Comparison of ENCODE assay signal across 8 cellular contexts in the genomic region with DNA sequence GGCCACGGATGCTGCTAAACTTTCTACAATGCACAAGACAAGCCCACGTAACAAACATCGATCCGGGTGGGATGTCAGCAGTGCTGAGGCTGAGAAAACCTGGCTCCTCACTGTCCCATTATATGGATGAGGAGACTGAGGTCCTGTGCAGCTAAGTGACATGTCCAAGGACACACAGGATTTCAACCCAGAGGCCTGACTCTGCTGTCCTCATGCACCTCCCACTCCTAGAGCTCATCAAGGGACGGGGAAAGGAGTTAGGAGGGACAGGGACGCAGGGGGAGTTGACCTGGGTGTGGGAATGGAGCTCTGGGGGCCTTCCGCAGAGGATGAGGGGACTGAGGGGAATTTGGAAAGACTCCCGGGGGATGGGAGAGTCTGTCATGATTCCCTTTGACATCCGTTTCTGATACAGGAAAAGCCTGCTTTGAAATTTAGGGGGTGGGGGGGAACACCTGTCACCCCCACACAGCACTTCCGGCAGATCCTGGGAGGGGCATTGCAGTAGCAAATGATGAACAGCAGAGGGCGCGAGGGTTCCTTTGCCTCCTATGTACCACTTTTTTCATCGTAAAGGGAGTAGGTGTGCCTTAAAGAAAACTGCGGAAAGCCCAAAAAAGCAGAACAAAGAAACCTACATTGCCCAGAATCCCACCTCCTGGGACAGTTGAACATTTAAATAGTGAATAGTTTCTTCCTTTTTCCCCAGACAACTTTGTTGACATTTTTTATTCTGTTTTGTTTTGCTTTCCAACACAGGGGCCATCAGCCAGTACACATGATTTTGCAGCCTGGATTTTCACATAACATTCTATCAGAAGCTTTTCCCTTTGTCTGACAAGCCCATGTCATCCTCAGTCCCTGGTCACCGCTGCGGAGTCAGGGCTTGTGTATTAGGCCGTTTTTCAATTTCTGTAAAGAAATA. TPM values are rescaled to one million over a fixed set of nuclear protein-coding genes. Genes with fewer than 3 reads are reported as not detected.
DNase-seq lines count a peak whose midpoint lies in the region; TF ChIP-seq lines count a peak whose summit lies in the region.

No MANE protein-coding gene starts in this region.

- CTCF ChIA-PET in AG04449 (lab: Yijun Ruan, JAX), result interaction anchor here (0.6 to 9.6 kb wide), 36 partner anchors 7 to 866 kb away, joined by 3 to 115 read pairs (median 4); a partner anchor contains a TSS

- H3K4me3 ChIP-seq in AG04449 (ENCODE audit: low read depth, low read length) (no peak overlapping the region), GM23248 (no peak overlapping the region)

- H4K20me1 ChIP-seq in GM23248 (ENCODE audit: insufficient read depth), result no peaks in the 10 kb centered on the region

- peak; percentile 93 for TF ChIP-seq CTCF in AG04449 (IDR thresholded peaks at IDR 0.05; ENCODE audit: insufficient read depth, low read length, missing control alignments)

- H3K4me2 ChIP-seq in GM23248 (ENCODE audit: unreplicated experiment), result no peak overlapping the region

- H3F3A ChIP-seq in GM23248 (ENCODE audit: insufficient read depth), result no peaks in the 10 kb centered on the region

- H3K79me2 ChIP-seq in GM23248 (ENCODE audit: insufficient read depth), result no peaks in the 10 kb centered on the region

- no peak for DNase-seq in AG04449 (ENCODE audit: low read depth, low spot score)
- peak; percentile 69 for DNase-seq in GM23248
- DNase-seq in NCI-H345 treated with DMSO at 0.1 percent for 48 hours (lab: John Stamatoyannopoulos, UW; ENCODE audit: unreplicated experiment), result peak; percentile 65
- peak; percentile 35 to 36 for DNase-seq in activated CD4-positive, alpha-beta T cell treated with anti-CD3 and anti-CD28 coated beads for 4 hours
- DNase-seq in dermis blood vessel endothelial cell, result peak; percentile 66
- DNase-seq in medulla oblongata (ENCODE audit: extremely low spot score), result peak; percentile 66
- DNase-seq in stimulated activated CD8-positive, alpha-beta memory T cell treated with anti-CD3 and anti-CD28 coated beads, Interleukin-4, amount 100 ng/mL, for 4 hours (ENCODE audit: low read depth in 2 of 2, low spot score in 1 of 2), result peak; percentile 15 to 21
- no peak for DNase-seq in cerebellar nuclear complex (lab: John Stamatoyannopoulos, UW)

- H3K9me2 ChIP-seq in GM23248 (ENCODE audit: insufficient read depth), result no peaks in the 10 kb centered on the region

- in situ Hi-C loops in GM23248 (cut with MboI), result loop anchor here (25.0 kb wide), 1 partner anchor 854 kb away; no protein-coding TSS in a partner anchor

- no peaks in the 10 kb centered on the region for H3K36me3 ChIP-seq in GM23248 (ENCODE audit: low read depth)

- peak overlapping the region; percentile 34; the same call in 1 of the 2 replicates for H2AFZ ChIP-seq in GM23248

- 0 out of 2 replicates have a peak, but pooled peaks cover 3% of the 10 kb centered on the region for H3K4me1 ChIP-seq in GM23248 (ENCODE audit: insufficient read depth)

- H3K27ac ChIP-seq in GM23248, result no peak overlapping the region

- POLR2A ChIA-PET in AG04449 (lab: Yijun Ruan, JAX), result no interaction called here

- whole genome bisulfite sequencing in GM23248 (ENCODE audit: low coverage in 1 of 2, low lambda C conversion rate in 2 of 2, missing lambda C conversion rate in 2 of 2), 2 experiments, result 28 to 30% methylated on average over 17 of the region's 17 CpGs

- H3K27me3 ChIP-seq in GM23248 (replicated peaks; ENCODE audit: insufficient read depth), result 0 out of 2 replicates have a peak, but pooled peaks cover 3% of the 10 kb centered on the region

- no peaks in the 10 kb centered on the region for H3K9me3 ChIP-seq in GM23248 (ENCODE audit: low read depth)

- no peak overlapping the region for H3K9ac ChIP-seq in GM23248

RNA-seq across cellular contexts. Expression of a gene that starts 48.6 kb away (rescaled TPM):
- total RNA-seq in GM23248 (2014; rRNA removed; shearing (Covaris generic)), result 48.0 and 50.2 TPM in 2 replicates
- 26.2 and 29.7 TPM in 2 replicates for polyA plus RNA-seq in GM23248 (2016; fragmentation: Nextera tagmentation; extraction: Ambion mirVana)
- 16.0 and 16.7 TPM in 2 replicates for total RNA-seq in dermis blood vessel endothelial cell

Comparison
In these comparisons a context has a peak if more than half of its experiments do, and no peak if none do; other contexts are left out.
1. DNase-seq: peak in GM23248 (single experiment), NCI-H345 treated with DMSO at 0.1 percent for 48 hours (single experiment), activated CD4-positive, alpha-beta T cell treated with anti-CD3 and anti-CD28 coated beads for 4 hours (2 of 2), dermis blood vessel endothelial cell (single experiment), medulla oblongata (single experiment) and stimulated activated CD8-positive, alpha-beta memory T cell treated with anti-CD3 and anti-CD28 coated beads, Interleukin-4, amount 100 ng/mL, for 4 hours (2 of 2); none in AG04449 (single experiment) and cerebellar nuclear complex (0 of 2).